Comparison of ENCODE assay signal across 17 cellular contexts in genomic region chr16:47851026-47851610, GRCh38.
A peak's percentile ranks its signal among the peaks of the same experiment; 100 is the strongest.
DNase-seq lines count a peak whose midpoint lies in the region; ATAC-seq and TF ChIP-seq lines count a peak whose summit lies in the region.
"Had no signal": no experiment of that assay in that cellular context is flagged by ENCODE, and none has a peak within 500 bp of the region (broad histone marks: within the 10 kb centered on the region; RNA-seq: fewer than 3 reads in every experiment).

No MANE protein-coding gene starts in this region.

- peaks cover 6% of the 10 kb centered on the region for H3K9me3 Mint-ChIP-seq in osteocyte (ENCODE audit: unreplicated experiment)
- H3K9me3 Mint-ChIP-seq in stimulated activated naive CD8-positive, alpha-beta T cell treated with anti-CD3 and anti-CD28 coated beads, Interleukin-15, amount 100 ng/mL, for 72 hours = peaks cover 15 to 24% of the 10 kb centered on the region in 2 donors

- H3K4me1 Mint-ChIP-seq in osteocyte (ENCODE audit: unreplicated experiment) = no peaks in the 10 kb centered on the region
- H3K4me1 Mint-ChIP-seq in stimulated activated naive CD8-positive, alpha-beta T cell treated with anti-CD3 and anti-CD28 coated beads, Interleukin-15, amount 100 ng/mL, for 72 hours = no peaks in the 10 kb centered on the region
- H3K4me1 Mint-ChIP-seq: CD4-positive, CD25-positive, alpha-beta regulatory T cell had no signal

- H3K36me3 Mint-ChIP-seq in osteocyte (ENCODE audit: unreplicated experiment) = no peaks in the 10 kb centered on the region
- H3K36me3 Mint-ChIP-seq: CD4-positive, CD25-positive, alpha-beta regulatory T cell had no signal

- TF ChIP-seq CTCF in osteocyte (IDR thresholded peaks at IDR 0.05) = no peak

- ATAC-seq in stimulated activated naive CD8-positive, alpha-beta T cell treated with anti-CD3 and anti-CD28 coated beads, Interleukin-15, amount 100 ng/mL, for 72 hours = no peak
- ATAC-seq in stimulated activated naive CD8-positive, alpha-beta T cell treated with anti-CD3 and anti-CD28 coated beads, Interleukin-15, Interleukin-2, amounts not matched to agents 100 U/mL and 50 U/mL, for 24 hours = no peak
- ATAC-seq in GM21723 (IDR thresholded peaks at IDR 0.05; ENCODE audit: unreplicated experiment) = no peak
- ATAC-seq: GM23338 had no signal

- H3K27me3 Mint-ChIP-seq in osteocyte (ENCODE audit: unreplicated experiment) = no peaks in the 10 kb centered on the region
- no peaks in the 10 kb centered on the region for H3K27me3 Mint-ChIP-seq in stimulated activated naive CD8-positive, alpha-beta T cell treated with anti-CD3 and anti-CD28 coated beads, Interleukin-15, amount 100 ng/mL, for 72 hours
- H3K27me3 Mint-ChIP-seq: CD4-positive, CD25-positive, alpha-beta regulatory T cell had no signal

- DNase-seq in ELR (ENCODE audit: low read depth) (peak; percentile 15), anterior cingulate cortex (lab: John Stamatoyannopoulos, UW) (peak in 30 of 58 donors; percentile 6 to 64 (median 26)), globus pallidus (ENCODE audit: low spot score) (peak; percentile 35), osteocyte (ENCODE audit: extremely low spot score, unreplicated experiment) (peak; percentile 48)
- no peak for DNase-seq in stimulated activated naive CD8-positive, alpha-beta T cell treated with anti-CD3 and anti-CD28 coated beads, Interleukin-15, amount 100 ng/mL, for 72 hours
- DNase-seq in stimulated activated naive CD8-positive, alpha-beta T cell treated with anti-CD3 and anti-CD28 coated beads, Interleukin-15, Interleukin-2, amounts not matched to agents 100 U/mL and 50 U/mL, for 24 hours = no peak
- DNase-seq in activated T-cell treated with anti-CD3 and anti-CD28 coated beads, Interleukin-2, amount 50 U/mL, for 1 hour = no peak
- DNase-seq: Calu3; CD4-positive, CD25-positive, alpha-beta regulatory T cell; DMS79; GDM1; IMR-90; NCI-H1436 treated with DMSO at 0.1 percent for 48 hours; NCI-H2081 treated with DMSO at 0.1 percent for 48 hours; NCI-H69 had no signal

- H3K27ac Mint-ChIP-seq in osteocyte (ENCODE audit: unreplicated experiment) = no peak overlapping the region
- no peak overlapping the region for H3K27ac Mint-ChIP-seq in stimulated activated naive CD8-positive, alpha-beta T cell treated with anti-CD3 and anti-CD28 coated beads, Interleukin-15, amount 100 ng/mL, for 72 hours
- H3K27ac Mint-ChIP-seq: CD4-positive, CD25-positive, alpha-beta regulatory T cell; GM23338 had no signal

- no peak overlapping the region for H3K4me3 Mint-ChIP-seq in osteocyte (ENCODE audit: unreplicated experiment)
- no peak overlapping the region for H3K4me3 Mint-ChIP-seq in stimulated activated naive CD8-positive, alpha-beta T cell treated with anti-CD3 and anti-CD28 coated beads, Interleukin-15, amount 100 ng/mL, for 72 hours
- H3K4me3 Mint-ChIP-seq: CD4-positive, CD25-positive, alpha-beta regulatory T cell; GM23338 had no signal

Comparison
In these comparisons a context has a peak if more than half of its experiments do, and no peak if none do; other contexts are left out.
1. DNase-seq: peak in ELR (single experiment), anterior cingulate cortex (30 of 58), globus pallidus (single experiment) and osteocyte (single experiment); none in stimulated activated naive CD8-positive, alpha-beta T cell treated with anti-CD3 and anti-CD28 coated beads, Interleukin-15, amount 100 ng/mL, for 72 hours (0 of 2), stimulated activated naive CD8-positive, alpha-beta T cell treated with anti-CD3 and anti-CD28 coated beads, Interleukin-15, Interleukin-2, amounts not matched to agents 100 U/mL and 50 U/mL, for 24 hours (single experiment) and activated T-cell treated with anti-CD3 and anti-CD28 coated beads, Interleukin-2, amount 50 U/mL, for 1 hour (single experiment).